Comparison of ENCODE assay signal across 8 cellular contexts in the genomic region with DNA sequence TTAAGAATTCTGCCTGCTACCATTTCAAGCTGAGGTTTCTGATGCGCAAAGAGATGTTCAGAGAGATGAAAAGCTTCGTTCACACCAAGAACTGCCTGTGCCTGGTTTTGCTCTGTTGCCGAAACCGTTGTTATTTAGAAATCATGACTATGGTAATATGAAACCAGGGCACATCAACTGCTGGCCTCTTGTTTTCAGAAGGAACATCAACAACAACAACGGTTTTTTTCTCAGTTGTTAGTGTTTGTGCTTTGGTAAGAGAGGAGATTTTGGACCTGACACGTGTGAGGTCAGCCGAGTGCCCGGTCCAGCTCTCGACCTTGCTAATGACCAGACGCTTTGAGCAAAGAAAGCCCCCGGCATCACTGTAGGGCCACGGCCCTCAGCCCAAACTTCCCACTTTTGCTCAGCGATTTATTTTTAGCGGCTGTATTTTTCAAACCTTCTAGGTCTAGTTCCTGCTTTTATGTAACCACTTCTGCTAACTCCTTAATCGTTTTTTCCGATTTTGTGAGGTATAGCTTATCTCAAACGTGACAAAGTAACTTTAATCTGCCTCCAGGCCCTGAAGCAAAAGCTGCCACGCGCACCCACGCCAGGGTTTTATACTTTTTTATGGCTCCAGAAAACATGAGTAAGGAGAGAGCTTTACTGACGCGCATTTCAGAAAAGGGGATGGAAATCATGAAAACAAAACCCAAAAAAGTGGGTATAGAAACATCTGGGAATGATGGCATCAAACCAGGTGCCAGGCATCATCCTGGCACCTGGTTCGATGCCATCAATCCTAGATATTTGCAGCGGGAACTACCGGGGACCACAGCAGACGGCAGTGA. TPM values are rescaled to one million over a fixed set of nuclear protein-coding genes. Genes with fewer than 3 reads are reported as not detected.
DNase-seq lines count a peak whose midpoint lies in the region; ATAC-seq and TF ChIP-seq lines count a peak whose summit lies in the region.

No MANE protein-coding gene starts in this region.

- H3K4me1 Mint-ChIP-seq in CD8-positive, alpha-beta T cell (ENCODE audit: low read depth) = peaks cover 67% of the 10 kb centered on the region

- no peaks in the 10 kb centered on the region for H3K27me3 Mint-ChIP-seq in CD8-positive, alpha-beta T cell (ENCODE audit: low read depth)

- POLR2A ChIA-PET in CD8-positive, alpha-beta T cell (lab: Charles Lee) = interaction anchor here (0.6 to 30.7 kb wide), 19 partner anchors 8 to 181 kb away, joined by 3 to 2627 read pairs (median 4); partner anchors contain the start of genes FAM32A and KLF2

- no peaks in the 10 kb centered on the region for H3K9me3 ChIP-seq in CD8-positive, alpha-beta T cell (ENCODE audit: low read length)
- H3K9me3 ChIP-seq in uterus = no peaks in the 10 kb centered on the region

- no peaks in the 10 kb centered on the region for H3K9me3 Mint-ChIP-seq in CD8-positive, alpha-beta T cell

- no peak for TF ChIP-seq CTCF in CD8-positive, alpha-beta T cell (IDR thresholded peaks at IDR 0.05)
- TF ChIP-seq CTCF in uterus (IDR thresholded peaks at IDR 0.05) = no peak

- no peak overlapping the region for H3K4me3 Mint-ChIP-seq in CD8-positive, alpha-beta T cell

- H3K27ac ChIP-seq in CD8-positive, alpha-beta T cell (ENCODE audit: low read depth, low read length) = peak overlapping the region; percentile 95
- peak overlapping the region; percentile 11 to 30 for H3K27ac ChIP-seq in uterus

- peaks cover 94% of the 10 kb centered on the region for H3K4me1 ChIP-seq in CD8-positive, alpha-beta T cell (ENCODE audit: insufficient read depth, low read length)
- no peaks in the 10 kb centered on the region for H3K4me1 ChIP-seq in uterus

- CTCF ChIA-PET in CD8-positive, alpha-beta T cell (lab: Charles Lee) = interaction anchor here (0.9 to 14.2 kb wide), 15 partner anchors 9 to 181 kb away, joined by 3 to 200 read pairs (median 5); partner anchors contain the start of gene KLF2

- H3K27ac Mint-ChIP-seq in CD8-positive, alpha-beta T cell = no peak overlapping the region

- peak in 4 of 7 experiments; percentile 49 to 74 (median 60) for DNase-seq in CD8-positive, alpha-beta T cell
- DNase-seq in SKM-1 (lab: John Stamatoyannopoulos, UW; ENCODE audit: unreplicated experiment) (peak; percentile 87), germinal center (ENCODE audit: low spot score) (peak; percentile 56), uterus (no peak), NCI-H2227 (lab: John Stamatoyannopoulos, UW; ENCODE audit: unreplicated experiment) (no peak), A172 (ENCODE audit: low spot score) (no peak)

- intact Hi-C loops in CD8-positive, alpha-beta T cell (cut with DNase I, micrococcal nuclease) = loop anchor here (1.0 to 5.0 kb wide), 4 partner anchors 16 to 289 kb away; partner anchors contain the start of genes RAB8A (in 1 of the 2) and TPM4 (in 1 of the 2)
- intact Hi-C loops in uterus (cut with DNase I; ENCODE audit: low total_unique reads) = no loop called here

- no peaks in the 10 kb centered on the region for H3K27me3 ChIP-seq in CD8-positive, alpha-beta T cell (ENCODE audit: insufficient read depth, low read length)
- H3K27me3 ChIP-seq in uterus = no peaks in the 10 kb centered on the region

- no peaks in the 10 kb centered on the region for H3K36me3 Mint-ChIP-seq in CD8-positive, alpha-beta T cell

- ATAC-seq in CD8-positive, alpha-beta T cell = no peak
- peak; percentile 33 for ATAC-seq in GM21717 (IDR thresholded peaks at IDR 0.05; ENCODE audit: unreplicated experiment)
- no peak for ATAC-seq in HG03469 (IDR thresholded peaks at IDR 0.05; ENCODE audit: unreplicated experiment)

- peak overlapping the region; percentile 47 for H3K4me3 ChIP-seq in CD8-positive, alpha-beta T cell (ENCODE audit: low read depth, low read length)
- no peak overlapping the region for H3K4me3 ChIP-seq in uterus

- H3K36me3 ChIP-seq in CD8-positive, alpha-beta T cell (ENCODE audit: insufficient read depth, low read length) = no peaks in the 10 kb centered on the region
- no peaks in the 10 kb centered on the region for H3K36me3 ChIP-seq in uterus

- TF ChIP-seq POLR2A in uterus (IDR thresholded peaks at IDR 0.05) = no peak

RNA-seq across cellular contexts. Expression of gene KLF2, which starts 42.0 kb away (rescaled TPM):
- total RNA-seq in CD8-positive, alpha-beta T cell = 100 to 1,000 TPM; 817 to 847 TPM
- total RNA-seq in uterus = 100 to 1,000 TPM in 2 of 4 donors, 10 to 100 TPM in 2; 16.5 to 139 (median 81.8) TPM
- 3.4 and 10.2 TPM in 2 replicates for total RNA-seq in A172 (2014; rRNA removed; shearing (Covaris generic))

Comparison
In these comparisons a context has a peak if more than half of its experiments do, and no peak if none do; other contexts are left out.
1. DNase-seq: peak in CD8-positive, alpha-beta T cell (4 of 7), SKM-1 (single experiment) and germinal center (single experiment); none in uterus (0 of 2), NCI-H2227 (single experiment) and A172 (single experiment).
2. RNA of gene KLF2, which starts 42.0 kb away (total RNA-seq): 817 to 847 TPM in CD8-positive, alpha-beta T cell; 16.5 to 139 TPM in uterus and 3.4 to 10.2 TPM in A172; every median in the first group is over 4 times any median in the second.